ENCODE assay signal across 8 cellular contexts in the genomic region with DNA sequence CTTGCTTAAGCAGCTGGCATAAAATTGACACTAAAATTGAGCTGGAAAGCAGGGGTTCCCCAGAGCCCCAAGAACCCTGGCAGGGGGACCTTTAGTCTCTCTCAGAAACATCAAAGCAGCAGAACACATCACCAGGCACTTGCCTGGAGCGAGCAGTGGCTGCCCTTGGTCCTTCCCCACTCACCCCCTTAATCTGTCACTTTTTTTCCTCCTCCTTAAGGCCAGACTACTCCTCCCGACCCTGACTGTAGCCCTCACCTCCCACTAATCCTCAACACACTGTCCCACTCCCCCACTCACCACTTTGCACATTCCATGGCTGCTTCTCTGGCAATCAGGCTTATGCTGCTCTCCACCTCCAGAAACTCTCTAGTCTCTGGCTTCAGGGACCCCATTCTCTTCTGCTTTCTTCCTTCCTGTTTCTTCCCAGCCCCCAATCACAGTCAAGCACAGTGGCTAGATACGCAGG. TPM values are rescaled to one million over a fixed set of nuclear protein-coding genes. Genes with fewer than 3 reads are reported as not detected.
DNase-seq lines count a peak whose midpoint lies in the region; ATAC-seq and TF ChIP-seq lines count a peak whose summit lies in the region.

No MANE protein-coding gene starts in this region.

- POLR2A ChIA-PET in activated CD8-positive, alpha-beta T cell treated with anti-CD3 and anti-CD28 coated beads for 36 hours (lab: Charles Lee) = interaction anchor here (0.6 to 1.6 kb wide), 5 partner anchors 12 to 1662 kb away, joined by 3 to 8 read pairs (median 4); partner anchors contain the start of gene ZSCAN26

- peak overlapping the region; percentile 99 for H3K4me3 Mint-ChIP-seq in activated CD8-positive, alpha-beta T cell treated with anti-CD3 and anti-CD28 coated beads for 36 hours

- no peaks in the 10 kb centered on the region for H3K9me3 ChIP-seq in ES-I3 (ENCODE audit: control insufficient read depth, insufficient read depth, low read length)
- no peaks in the 10 kb centered on the region for H3K9me3 ChIP-seq in left ventricle myocardium inferior (replicated peaks)
- no peaks in the 10 kb centered on the region for H3K9me3 ChIP-seq in spleen

- H3K27ac Mint-ChIP-seq in activated CD8-positive, alpha-beta T cell treated with anti-CD3 and anti-CD28 coated beads for 36 hours = peak overlapping the region; percentile 87

- H3K36me3 ChIP-seq in ES-I3 (ENCODE audit: insufficient read depth, low read length) (peaks cover 3% of the 10 kb centered on the region), left ventricle myocardium inferior (peaks cover 17% of the 10 kb centered on the region), spleen (peaks cover 0 to 22% (median 13%) of the 10 kb centered on the region in 6 donors)

- H3K27me3 ChIP-seq in left ventricle myocardium inferior (ENCODE audit: low read depth) = no peaks in the 10 kb centered on the region
- peaks cover 0 to 6% (median 0%) of the 10 kb centered on the region in 7 donors for H3K27me3 ChIP-seq in spleen (replicated peaks in 1 of 7)

- intact Hi-C loops in activated CD8-positive, alpha-beta T cell treated with anti-CD3 and anti-CD28 coated beads for 36 hours (cut with micrococcal nuclease) = loop anchor here (10.0 kb wide), 1 partner anchor 118 kb away; no protein-coding TSS in a partner anchor
- intact Hi-C loops in left ventricle myocardium inferior (cut with micrococcal nuclease) (loop anchor here (10.0 kb wide), 1 partner anchor 108 kb away; the partner anchor contains the start of gene ZKSCAN8), spleen (cut with DNase I; ENCODE audit: low total_unique reads) (no loop called here)

- WGBS in spleen, 5 donors = 9 to 19% (median 17%) methylated on average over 3 of the region's 3 CpGs

- H3K27ac ChIP-seq in left ventricle myocardium inferior (replicated peaks) (peak overlapping the region; percentile 62), spleen (peak overlapping the region in 7 of 8 donors; percentile 61 to 82 (median 77))

- peak overlapping the region; percentile 89 for H3K4me3 ChIP-seq in left ventricle myocardium inferior
- peak overlapping the region; percentile 70 to 96 (median 88) for H3K4me3 ChIP-seq in spleen

- no peak for TF ChIP-seq POLR2A in spleen (IDR thresholded peaks at IDR 0.05)

- CTCF ChIA-PET in activated CD8-positive, alpha-beta T cell treated with anti-CD3 and anti-CD28 coated beads for 36 hours (lab: Charles Lee) = interaction anchor here (0.8 to 2.8 kb wide), 6 partner anchors 13 to 126 kb away, joined by 3 to 11 read pairs (median 6); partner anchors contain the start of gene ZKSCAN8

- TF ChIP-seq CTCF in activated CD8-positive, alpha-beta T cell treated with anti-CD3 and anti-CD28 coated beads for 36 hours (IDR thresholded peaks at IDR 0.05) = no peak
- TF ChIP-seq CTCF in left ventricle myocardium inferior (IDR thresholded peaks at IDR 0.05; ENCODE audit: borderline replicate concordance) (no peak), spleen (IDR thresholded peaks at IDR 0.05 in 8 of 11, conservative IDR thresholded peaks at IDR 0.05 in 3 of 11) (no peak)

- H3K27me3 Mint-ChIP-seq in activated CD8-positive, alpha-beta T cell treated with anti-CD3 and anti-CD28 coated beads for 36 hours = no peaks in the 10 kb centered on the region

- H3K4me1 ChIP-seq in ES-I3 (ENCODE audit: insufficient read depth, low read length) (peaks cover 8% of the 10 kb centered on the region), left ventricle myocardium inferior (peaks cover 31% of the 10 kb centered on the region), spleen (peaks cover 7 to 56% (median 31%) of the 10 kb centered on the region in 6 donors)

- ATAC-seq in HG02759 (IDR thresholded peaks at IDR 0.05; ENCODE audit: unreplicated experiment) (peak; percentile 8), GM21576 (IDR thresholded peaks at IDR 0.05; ENCODE audit: unreplicated experiment) (no peak)
- peak; percentile 16 for ATAC-seq in activated CD8-positive, alpha-beta T cell treated with anti-CD3 and anti-CD28 coated beads for 36 hours

- peaks cover 4% of the 10 kb centered on the region for H3K36me3 Mint-ChIP-seq in activated CD8-positive, alpha-beta T cell treated with anti-CD3 and anti-CD28 coated beads for 36 hours (ENCODE audit: low read depth)

- peaks cover 28% of the 10 kb centered on the region for H3K4me1 Mint-ChIP-seq in activated CD8-positive, alpha-beta T cell treated with anti-CD3 and anti-CD28 coated beads for 36 hours (ENCODE audit: low read depth)

- no peaks in the 10 kb centered on the region for H3K9me3 Mint-ChIP-seq in activated CD8-positive, alpha-beta T cell treated with anti-CD3 and anti-CD28 coated beads for 36 hours

- H3K9ac ChIP-seq in ES-I3 (ENCODE audit: low read depth, low read length) = peak overlapping the region; percentile 82; the same call in 1 of the 2 replicates

- DNase-seq in activated CD8-positive, alpha-beta T cell treated with anti-CD3 and anti-CD28 coated beads for 36 hours = no peak
- no peak for DNase-seq in left ventricle myocardium inferior
- no peak for DNase-seq in spleen
- no peak for DNase-seq in cerebellum (ENCODE audit: low spot score)
- no peak for DNase-seq in SK-N-DZ (ENCODE audit: low spot score)

RNA-seq across cellular contexts. Expression of gene ZKSCAN4, which starts 0.5 kb away (rescaled TPM):
- total RNA-seq in activated CD8-positive, alpha-beta T cell treated with anti-CD3 and anti-CD28 coated beads for 36 hours = 1 to 10 TPM; 3.5 to 3.6 TPM
- total RNA-seq in left ventricle myocardium inferior (3.1 TPM), spleen (10 to 100 TPM in 6 of 7 donors, 1 to 10 TPM in 1; 8.5 to 13.7 (median 12.5) TPM), cerebellum (6.7 TPM)
- 1 to 10 TPM; 5.2 to 8.0 (median 6.8) TPM for polyA plus RNA-seq in spleen
- 3.8 and 4.1 TPM in 2 replicates for polyA plus RNA-seq in SK-N-DZ (2014; cell fraction: cytosol; rRNA removed)
- 3.3 and 4.7 TPM in 2 replicates for polyA plus RNA-seq in SK-N-DZ (2014; cell fraction: nucleus; rRNA removed)

RNA-seq across cellular contexts. Expression of gene NKAPL, which starts 6.6 kb away (rescaled TPM):
- total RNA-seq in activated CD8-positive, alpha-beta T cell treated with anti-CD3 and anti-CD28 coated beads for 36 hours = not detected
- total RNA-seq in left ventricle myocardium inferior (4.5 TPM), spleen (1 to 10 TPM in 4 of 7 donors, under 1 TPM in 3; 0.64 to 3.1 (median 1.4) TPM), cerebellum (2.5 TPM)
- 1 to 10 TPM; 1.2 to 1.7 (median 1.4) TPM for polyA plus RNA-seq in spleen
- polyA plus RNA-seq in SK-N-DZ (2014; cell fraction: cytosol; rRNA removed) = not detected in 2 replicates
- not detected in 2 replicates for polyA plus RNA-seq in SK-N-DZ (2014; cell fraction: nucleus; rRNA removed)

RNA-seq across cellular contexts. Expression of gene ZSCAN26, which starts 14.4 kb away (rescaled TPM):
- 1 to 10 TPM; 3.6 to 3.8 TPM for total RNA-seq in activated CD8-positive, alpha-beta T cell treated with anti-CD3 and anti-CD28 coated beads for 36 hours
- 13.3 TPM for total RNA-seq in left ventricle myocardium inferior
- total RNA-seq in spleen = 10 to 100 TPM; 14.4 to 46.3 (median 26.6) TPM
- polyA plus RNA-seq in spleen = 10 to 100 TPM in 2 of 3 donors, 1 to 10 TPM in 1; 9.5 to 12.8 (median 12.4) TPM
- total RNA-seq in cerebellum = 35.5 TPM
- polyA plus RNA-seq in SK-N-DZ (2014; cell fraction: cytosol; rRNA removed) = 20.4 and 22.8 TPM in 2 replicates
- polyA plus RNA-seq in SK-N-DZ (2014; cell fraction: nucleus; rRNA removed) = 26.2 and 46.7 TPM in 2 replicates

RNA-seq across cellular contexts. Expression of gene ZSCAN9, which starts 27.5 kb away (rescaled TPM):
- 1 to 10 TPM; 2.5 to 3.0 TPM for total RNA-seq in activated CD8-positive, alpha-beta T cell treated with anti-CD3 and anti-CD28 coated beads for 36 hours
- total RNA-seq in left ventricle myocardium inferior (9.7 TPM), spleen (10 to 100 TPM; 11.2 to 25.7 (median 15.4) TPM), cerebellum (35.4 TPM)
- 10 to 100 TPM in 2 of 3 donors, 1 to 10 TPM in 1; 6.9 to 13.8 (median 10.2) TPM for polyA plus RNA-seq in spleen
- 36.5 and 38.6 TPM in 2 replicates for polyA plus RNA-seq in SK-N-DZ (2014; cell fraction: cytosol; rRNA removed)
- 31.8 and 67.5 TPM in 2 replicates for polyA plus RNA-seq in SK-N-DZ (2014; cell fraction: nucleus; rRNA removed)

RNA-seq across cellular contexts. Expression of gene PGBD1, which starts 28.8 kb away (rescaled TPM):
- 1 to 10 TPM; 2.2 to 2.4 TPM for total RNA-seq in activated CD8-positive, alpha-beta T cell treated with anti-CD3 and anti-CD28 coated beads for 36 hours
- 2.4 TPM for total RNA-seq in left ventricle myocardium inferior
- 1 to 10 TPM; 2.7 to 7.8 (median 4.5) TPM for total RNA-seq in spleen
- 1 to 10 TPM; 1.6 to 3.1 (median 2.4) TPM for polyA plus RNA-seq in spleen
- 12.0 TPM for total RNA-seq in cerebellum
- 9.2 and 11.0 TPM in 2 replicates for polyA plus RNA-seq in SK-N-DZ (2014; cell fraction: cytosol; rRNA removed)
- polyA plus RNA-seq in SK-N-DZ (2014; cell fraction: nucleus; rRNA removed) = 14.2 and 15.5 TPM in 2 replicates
